1 cellular context compared by ENCODE assay signal in genomic region chr3:13072239-13073041, GRCh38.
TF ChIP-seq lines count a peak whose summit lies in the region.

No MANE protein-coding gene starts in this region.

TF ChIP-seq in GM12878, 131 proteins besides CTCF, POLR2A, EP300 and RAD21 (continued from another document and continues in another):
- TF ChIP-seq ZNF687 (IDR thresholded peaks at IDR 0.05) (peak; percentile 88), BMI1 (IDR thresholded peaks at IDR 0.05; ENCODE audit: borderline replicate concordance) (no peak), MYC (IDR thresholded peaks at IDR 0.05; ENCODE audit: insufficient read depth, insufficient read length, insufficient replicate concordance, low read length, severe bottlenecking) (no peak), PKNOX1 (IDR thresholded peaks at IDR 0.05) (no peak), CBX5 (IDR thresholded peaks at IDR 0.05; ENCODE audit: low read depth) (no peak), EED (IDR thresholded peaks at IDR 0.05; ENCODE audit: low read depth) (no peak), ZZZ3 (IDR thresholded peaks at IDR 0.05; ENCODE audit: control insufficient read depth, insufficient read length, low read depth) (no peak), GATAD2B (conservative IDR thresholded peaks at IDR 0.05; ENCODE audit: low read depth) (peak; percentile 67; the same call in 1 of the 2 replicates), BACH1 (IDR thresholded peaks at IDR 0.05; ENCODE audit: borderline replicate concordance) (no peak), ZBTB11 (CRISPR knock-in tag; IDR thresholded peaks at IDR 0.05) (no peak), KDM1A (IDR thresholded peaks at IDR 0.05; ENCODE audit: borderline replicate concordance) (no peak), CHD2 (IDR thresholded peaks at IDR 0.05; ENCODE audit: borderline replicate concordance, low read depth, low read length) (peak; percentile 57; the same call in 1 of the 2 replicates), MXI1 (IDR thresholded peaks at IDR 0.05; ENCODE audit: low read depth, low read length) (peak; percentile 75; the same call in 1 of the 2 replicates), IRF3 (IDR thresholded peaks at IDR 0.05) (no peak), DPF2 (IDR thresholded peaks at IDR 0.05) (peak; percentile 70; the same call in 1 of the 2 replicates), SMAD1 (IDR thresholded peaks at IDR 0.05; ENCODE audit: low read depth, partially characterized antibody) (no peak), PBX3 (IDR thresholded peaks at IDR 0.05; ENCODE audit: insufficient replicate concordance, low read depth, low read length) (no peak), CEBPB (IDR thresholded peaks at IDR 0.05; ENCODE audit: borderline replicate concordance in 1 of 2, low read depth in 2 of 2, low read length in 2 of 2) (no peak), SRF (IDR thresholded peaks at IDR 0.05; ENCODE audit: low read depth in 2 of 2, low read length in 2 of 2) (no peak), SREBF2 (IDR thresholded peaks at IDR 0.05; ENCODE audit: low read length) (no peak), TARDBP (IDR thresholded peaks at IDR 0.05; ENCODE audit: borderline replicate concordance) (no peak), CBFB (IDR thresholded peaks at IDR 0.05; ENCODE audit: low read depth) (no peak), USF2 (IDR thresholded peaks at IDR 0.05; ENCODE audit: borderline replicate concordance, low read depth, low read length) (no peak), RUNX3 (IDR thresholded peaks at IDR 0.05; ENCODE audit: low read length) (no peak; the same call in 1 of the 2 replicates), TBL1XR1 (IDR thresholded peaks at IDR 0.05; ENCODE audit: low read depth, low read length) (peak; percentile 26; the same call in 1 of the 2 replicates), POLR2AphosphoS2 (IDR thresholded peaks at IDR 0.05; ENCODE audit: low read depth, low read length) (no peak), IRF5 (IDR thresholded peaks at IDR 0.05; ENCODE audit: borderline replicate concordance) (no peak), ZNF274 (IDR thresholded peaks at IDR 0.05; ENCODE audit: insufficient read depth, insufficient read length) (no peak), SMC3 (IDR thresholded peaks at IDR 0.05; ENCODE audit: borderline replicate concordance, low read length) (no peak), EGR1 (IDR thresholded peaks at IDR 0.05; ENCODE audit: borderline replicate concordance in 1 of 2, low read depth in 2 of 2, low read length in 2 of 2) (no peak), RB1 (IDR thresholded peaks at IDR 0.05; ENCODE audit: borderline replicate concordance) (no peak), BCL11A (IDR thresholded peaks at IDR 0.05; ENCODE audit: low read depth, low read length) (no peak), ZBTB40 (IDR thresholded peaks at IDR 0.05; ENCODE audit: borderline replicate concordance) (no peak), BHLHE40 (IDR thresholded peaks at IDR 0.05; ENCODE audit: borderline replicate concordance in 1 of 2, low read depth in 2 of 2, low read length in 1 of 2) (peak; percentile 90 to 96), EZH2 (IDR thresholded peaks at IDR 0.05; ENCODE audit: borderline replicate concordance, control insufficient read depth, low read depth, low read length) (no peak), POLR2AphosphoS5 (IDR thresholded peaks at IDR 0.05; ENCODE audit: low read length) (peak; percentile 33; the same call in 1 of the 2 replicates), CREB1 (IDR thresholded peaks at IDR 0.05; ENCODE audit: low read depth) (peak; percentile 42; the same call in 1 of the 2 replicates), KLF5 (IDR thresholded peaks at IDR 0.05; ENCODE audit: partially characterized antibody) (no peak), SMARCA5 (IDR thresholded peaks at IDR 0.05) (no peak), IRF4 (IDR thresholded peaks at IDR 0.05; ENCODE audit: low read depth, low read length) (no peak)
